29 cellular contexts compared by ENCODE assay signal in the genomic region with DNA sequence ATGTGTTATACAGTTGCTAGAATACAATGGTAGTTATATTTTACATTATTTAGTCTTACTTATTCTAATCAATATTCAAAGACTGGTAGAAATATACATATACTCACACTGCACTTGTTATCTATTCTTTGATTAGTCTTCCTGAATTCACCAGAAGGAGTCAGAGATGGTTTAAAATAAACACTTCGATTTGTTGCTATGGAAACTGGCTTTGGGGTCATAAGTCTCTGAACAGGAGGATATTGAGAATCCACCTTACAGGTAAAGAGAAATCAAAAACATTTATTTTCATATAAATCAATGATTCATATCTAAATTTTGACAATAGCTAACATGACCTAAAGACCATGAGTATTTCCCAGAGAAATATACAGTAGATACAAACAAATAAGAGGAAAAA. TPM values are rescaled to one million over a fixed set of nuclear protein-coding genes. Genes with fewer than 3 reads are reported as not detected.
DNase-seq lines count a peak whose midpoint lies in the region; ATAC-seq and TF ChIP-seq lines count a peak whose summit lies in the region.
"Had no signal": no experiment of that assay in that cellular context is flagged by ENCODE, and none has a peak within 500 bp of the region (broad histone marks: within the 10 kb centered on the region; RNA-seq: fewer than 3 reads in every experiment).

No MANE protein-coding gene starts in this region.

- H3K27ac Mint-ChIP-seq in activated CD4-positive, alpha-beta T cell treated with anti-CD3 and anti-CD28 coated beads, Interleukin-2, amount 10 ng/mL, durations not matched to agents 24 days and 14 days = peak overlapping the region; percentile 43
- no peak overlapping the region for H3K27ac Mint-ChIP-seq in activated CD4-positive, alpha-beta T cell treated with anti-CD3 and anti-CD28 coated beads for 36 hours
- H3K27ac Mint-ChIP-seq in CD8-positive, alpha-beta T cell = peak overlapping the region; percentile 66
- H3K27ac Mint-ChIP-seq in activated CD8-positive, alpha-beta T cell treated with anti-CD3 and anti-CD28 coated beads, Interleukin-2, amount 10 ng/mL, durations not matched to agents 7 days and 5 days = peak overlapping the region; percentile 74
- peak overlapping the region in 6 of 9 donors; percentile 8 to 88 (median 57) for H3K27ac Mint-ChIP-seq in naive thymus-derived CD4-positive, alpha-beta T cell
- H3K27ac Mint-ChIP-seq: activated naive CD4-positive, alpha-beta T cell treated with anti-CD3 and anti-CD28 coated beads for 36 hours had no signal

- H3K36me3 Mint-ChIP-seq in activated CD4-positive, alpha-beta T cell treated with anti-CD3 and anti-CD28 coated beads, Interleukin-2, amount 10 ng/mL, durations not matched to agents 24 days and 14 days (ENCODE audit: low read depth) = peaks cover 73% of the 10 kb centered on the region
- peaks cover 65% of the 10 kb centered on the region for H3K36me3 Mint-ChIP-seq in activated CD4-positive, alpha-beta T cell treated with anti-CD3 and anti-CD28 coated beads for 36 hours (ENCODE audit: low read depth)
- peaks cover 84% of the 10 kb centered on the region for H3K36me3 Mint-ChIP-seq in CD8-positive, alpha-beta T cell
- H3K36me3 Mint-ChIP-seq in activated CD8-positive, alpha-beta T cell treated with anti-CD3 and anti-CD28 coated beads, Interleukin-2, amount 10 ng/mL, durations not matched to agents 7 days and 5 days (ENCODE audit: low read depth) = peaks cover 70% of the 10 kb centered on the region
- H3K36me3 Mint-ChIP-seq in naive thymus-derived CD4-positive, alpha-beta T cell = peaks cover 9 to 63% (median 47%) of the 10 kb centered on the region in 5 donors

- intact Hi-C loops in activated CD4-positive, alpha-beta T cell treated with anti-CD3 and anti-CD28 coated beads, Interleukin-2, amount 10 ng/mL, durations not matched to agents 24 days and 14 days (cut with micrococcal nuclease) = no loop called here
- intact Hi-C loops in activated CD4-positive, alpha-beta T cell treated with anti-CD3 and anti-CD28 coated beads for 36 hours (cut with DNase I, micrococcal nuclease) = loop anchor here in 1 of 2 experiments (2.0 kb wide), 1 partner anchor 26 kb away; no protein-coding TSS in a partner anchor
- intact Hi-C loops in CD8-positive, alpha-beta T cell (cut with DNase I, micrococcal nuclease) = loop anchor here in 1 of 2 experiments (5.0 kb wide), 1 partner anchor 37 kb away; no protein-coding TSS in a partner anchor
- intact Hi-C loops in naive thymus-derived CD4-positive, alpha-beta T cell (cut with micrococcal nuclease) = loop anchor here in 1 of 2 donors (1.0 kb wide), 1 partner anchor 11 kb away; no protein-coding TSS in a partner anchor

- no peak overlapping the region for H3K4me3 ChIP-seq in CD8-positive, alpha-beta T cell (ENCODE audit: low read depth, low read length)
- H3K4me3 ChIP-seq in naive thymus-derived CD4-positive, alpha-beta T cell (ENCODE audit: low read length) = no peak overlapping the region
- H3K4me3 ChIP-seq: A549, ascending aorta, cardiac muscle cell, esophagus muscularis mucosa, right atrium auricular region, testis had no signal

- peaks cover 15% of the 10 kb centered on the region for H3K4me1 ChIP-seq in CD8-positive, alpha-beta T cell (ENCODE audit: insufficient read depth, low read length)
- peaks cover 0 to 13% of the 10 kb centered on the region in 2 donors for H3K4me1 ChIP-seq in naive thymus-derived CD4-positive, alpha-beta T cell (ENCODE audit: control insufficient read depth in 2 of 2, insufficient read depth in 2 of 2, low read length in 2 of 2)
- H3K4me1 ChIP-seq: A549, ascending aorta, esophagus muscularis mucosa, right atrium auricular region, testis had no signal

- CTCF ChIA-PET in activated CD4-positive, alpha-beta T cell treated with anti-CD3 and anti-CD28 coated beads for 36 hours (lab: Charles Lee) = interaction anchor here (0.8 kb wide), 1 partner anchor 259 kb away, joined by 3 read pairs; no protein-coding TSS in a partner anchor
- CTCF ChIA-PET in CD8-positive, alpha-beta T cell (lab: Charles Lee) = interaction anchor here (2.3 kb wide), 1 partner anchor 37 kb away, joined by 6 read pairs; no protein-coding TSS in a partner anchor
- CTCF ChIA-PET in activated CD8-positive, alpha-beta T cell treated with anti-CD3 and anti-CD28 coated beads, Interleukin-2, amount 10 ng/mL, durations not matched to agents 7 days and 5 days (lab: Charles Lee) = interaction anchor here (0.9 kb wide), 1 partner anchor 11 kb away, joined by 3 read pairs; no protein-coding TSS in a partner anchor
- CTCF ChIA-PET in naive thymus-derived CD4-positive, alpha-beta T cell (lab: Charles Lee) = interaction anchor here (0.6 kb wide), 1 partner anchor 81 kb away, joined by 3 read pairs; no protein-coding TSS in a partner anchor

- H3K9me3 Mint-ChIP-seq in activated CD4-positive, alpha-beta T cell treated with anti-CD3 and anti-CD28 coated beads, Interleukin-2, amount 10 ng/mL, durations not matched to agents 24 days and 14 days = no peaks in the 10 kb centered on the region
- H3K9me3 Mint-ChIP-seq in activated CD4-positive, alpha-beta T cell treated with anti-CD3 and anti-CD28 coated beads for 36 hours (ENCODE audit: low read depth) = no peaks in the 10 kb centered on the region
- no peaks in the 10 kb centered on the region for H3K9me3 Mint-ChIP-seq in CD8-positive, alpha-beta T cell
- H3K9me3 Mint-ChIP-seq in activated CD8-positive, alpha-beta T cell treated with anti-CD3 and anti-CD28 coated beads, Interleukin-2, amount 10 ng/mL, durations not matched to agents 7 days and 5 days (ENCODE audit: insufficient read depth) = no peaks in the 10 kb centered on the region
- H3K9me3 Mint-ChIP-seq in naive thymus-derived CD4-positive, alpha-beta T cell = no peaks in the 10 kb centered on the region
- H3K9me3 Mint-ChIP-seq: activated naive CD4-positive, alpha-beta T cell treated with anti-CD3 and anti-CD28 coated beads for 36 hours; activated T-cell treated with anti-CD3 and anti-CD28 coated beads, Interleukin-2, amount 50 U/mL, for 72 hours; endodermal cell; IgD-negative memory B cell had no signal

- H3K36me3 ChIP-seq in CD8-positive, alpha-beta T cell (ENCODE audit: insufficient read depth, low read length) = peaks cover 31% of the 10 kb centered on the region
- H3K36me3 ChIP-seq in naive thymus-derived CD4-positive, alpha-beta T cell (ENCODE audit: control insufficient read depth in 2 of 3, insufficient read depth in 3 of 3, low read length in 3 of 3) = peaks cover 0 to 52% (median 6%) of the 10 kb centered on the region in 3 experiments

- H3K27me3 ChIP-seq in CD8-positive, alpha-beta T cell (ENCODE audit: insufficient read depth, low read length) = no peaks in the 10 kb centered on the region
- H3K27me3 ChIP-seq in naive thymus-derived CD4-positive, alpha-beta T cell (ENCODE audit: control insufficient read depth in 2 of 2, insufficient read depth in 2 of 2, low read length in 2 of 2) = no peaks in the 10 kb centered on the region
- H3K27me3 ChIP-seq: ascending aorta, cardiac muscle cell, esophagus muscularis mucosa, right atrium auricular region, testis had no signal

- no peaks in the 10 kb centered on the region for H3K9me3 ChIP-seq in CD8-positive, alpha-beta T cell (ENCODE audit: low read length)
- no peaks in the 10 kb centered on the region for H3K9me3 ChIP-seq in naive thymus-derived CD4-positive, alpha-beta T cell (ENCODE audit: control insufficient read depth in 2 of 3, low read length in 3 of 3)
- H3K9me3 ChIP-seq: A549, ascending aorta, esophagus muscularis mucosa, right atrium auricular region, testis had no signal

- H3K27me3 Mint-ChIP-seq in activated CD4-positive, alpha-beta T cell treated with anti-CD3 and anti-CD28 coated beads, Interleukin-2, amount 10 ng/mL, durations not matched to agents 24 days and 14 days = no peaks in the 10 kb centered on the region
- H3K27me3 Mint-ChIP-seq in activated CD4-positive, alpha-beta T cell treated with anti-CD3 and anti-CD28 coated beads for 36 hours = no peaks in the 10 kb centered on the region
- H3K27me3 Mint-ChIP-seq in CD8-positive, alpha-beta T cell (ENCODE audit: low read depth) = no peaks in the 10 kb centered on the region
- no peaks in the 10 kb centered on the region for H3K27me3 Mint-ChIP-seq in activated CD8-positive, alpha-beta T cell treated with anti-CD3 and anti-CD28 coated beads, Interleukin-2, amount 10 ng/mL, durations not matched to agents 7 days and 5 days (ENCODE audit: low read depth)
- H3K27me3 Mint-ChIP-seq in naive thymus-derived CD4-positive, alpha-beta T cell = no peaks in the 10 kb centered on the region
- H3K27me3 Mint-ChIP-seq: IgD-negative memory B cell had no signal

- H3K27ac ChIP-seq in CD8-positive, alpha-beta T cell (ENCODE audit: low read depth, low read length) = no peak overlapping the region
- H3K27ac ChIP-seq in naive thymus-derived CD4-positive, alpha-beta T cell (ENCODE audit: low read depth, low read length) = no peak overlapping the region
- H3K27ac ChIP-seq: A549, ascending aorta, cardiac muscle cell, esophagus muscularis mucosa, right atrium auricular region, testis had no signal

- H3K4me1 Mint-ChIP-seq in activated CD4-positive, alpha-beta T cell treated with anti-CD3 and anti-CD28 coated beads, Interleukin-2, amount 10 ng/mL, durations not matched to agents 24 days and 14 days = peaks cover 35% of the 10 kb centered on the region
- peaks cover 19% of the 10 kb centered on the region for H3K4me1 Mint-ChIP-seq in activated CD4-positive, alpha-beta T cell treated with anti-CD3 and anti-CD28 coated beads for 36 hours
- H3K4me1 Mint-ChIP-seq in CD8-positive, alpha-beta T cell (ENCODE audit: low read depth) = peaks cover 27% of the 10 kb centered on the region
- H3K4me1 Mint-ChIP-seq in activated CD8-positive, alpha-beta T cell treated with anti-CD3 and anti-CD28 coated beads, Interleukin-2, amount 10 ng/mL, durations not matched to agents 7 days and 5 days (ENCODE audit: low read depth) = peaks cover 35% of the 10 kb centered on the region
- peaks cover 11 to 34% (median 27%) of the 10 kb centered on the region in 7 donors for H3K4me1 Mint-ChIP-seq in naive thymus-derived CD4-positive, alpha-beta T cell
- H3K4me1 Mint-ChIP-seq: endodermal cell had no signal

- H3K4me3 Mint-ChIP-seq in activated CD4-positive, alpha-beta T cell treated with anti-CD3 and anti-CD28 coated beads, Interleukin-2, amount 10 ng/mL, durations not matched to agents 24 days and 14 days = no peak overlapping the region
- H3K4me3 Mint-ChIP-seq in activated CD4-positive, alpha-beta T cell treated with anti-CD3 and anti-CD28 coated beads for 36 hours = no peak overlapping the region
- H3K4me3 Mint-ChIP-seq in CD8-positive, alpha-beta T cell = no peak overlapping the region
- H3K4me3 Mint-ChIP-seq in activated CD8-positive, alpha-beta T cell treated with anti-CD3 and anti-CD28 coated beads, Interleukin-2, amount 10 ng/mL, durations not matched to agents 7 days and 5 days = no peak overlapping the region
- peak overlapping the region in 1 of 10 donors; percentile 64 for H3K4me3 Mint-ChIP-seq in naive thymus-derived CD4-positive, alpha-beta T cell
- H3K4me3 Mint-ChIP-seq: activated naive CD4-positive, alpha-beta T cell treated with anti-CD3 and anti-CD28 coated beads for 36 hours; activated T-cell treated with anti-CD3 and anti-CD28 coated beads, Interleukin-2, amount 50 U/mL, for 72 hours; endodermal cell had no signal

- DNase-seq in activated CD4-positive, alpha-beta T cell treated with anti-CD3 and anti-CD28 coated beads, Interleukin-2, amount 10 ng/mL, durations not matched to agents 24 days and 14 days = no peak
- no peak for DNase-seq in activated CD4-positive, alpha-beta T cell treated with anti-CD3 and anti-CD28 coated beads for 36 hours
- DNase-seq in CD8-positive, alpha-beta T cell = no peak
- no peak for DNase-seq in activated CD8-positive, alpha-beta T cell treated with anti-CD3 and anti-CD28 coated beads, Interleukin-2, amount 10 ng/mL, durations not matched to agents 7 days and 5 days
- DNase-seq in naive thymus-derived CD4-positive, alpha-beta T cell = no peak
- no peak for DNase-seq in GM19238 (ENCODE audit: insufficient read length, low spot score)
- no peak for DNase-seq in HCEC 1CT
- no peak for DNase-seq in RPMI8226
- DNase-seq: activated CD4-positive, alpha-beta T cell treated with anti-CD3 and anti-CD28 coated beads for 4 hours; activated naive CD4-positive, alpha-beta T cell treated with anti-CD3 and anti-CD28 coated beads for 36 hours; activated T-cell treated with anti-CD3 and anti-CD28 coated beads, Interleukin-2, amount 50 U/mL, for 72 hours; cortex of kidney; endodermal cell; foreskin fibroblast; NCI-H1048; NCI-H1694 treated with DMSO at 0.1 percent for 48 hours; NCI-H2171; NCI-H510A; Right ventricle myocardium superior; small intestine; stimulated activated naive CD8-positive, alpha-beta T cell treated with anti-CD3 and anti-CD28 coated beads, Interleukin-15, Interleukin-2, amounts not matched to agents 100 U/mL and 50 U/mL, for 24 hours; testis had no signal

- ATAC-seq in activated CD4-positive, alpha-beta T cell treated with anti-CD3 and anti-CD28 coated beads for 36 hours = no peak
- no peak for ATAC-seq in CD8-positive, alpha-beta T cell
- ATAC-seq in activated CD8-positive, alpha-beta T cell treated with anti-CD3 and anti-CD28 coated beads, Interleukin-2, amount 10 ng/mL, durations not matched to agents 7 days and 5 days = no peak
- ATAC-seq in naive thymus-derived CD4-positive, alpha-beta T cell = peak; percentile 23
- ATAC-seq: A549; left lobe of liver; stimulated activated naive CD8-positive, alpha-beta T cell treated with anti-CD3 and anti-CD28 coated beads, Interleukin-15, Interleukin-2, amounts not matched to agents 100 U/mL and 50 U/mL, for 24 hours had no signal

- POLR2A ChIA-PET in activated CD4-positive, alpha-beta T cell treated with anti-CD3 and anti-CD28 coated beads for 36 hours (lab: Charles Lee) = no interaction called here
- POLR2A ChIA-PET in CD8-positive, alpha-beta T cell (lab: Charles Lee) = no interaction called here
- POLR2A ChIA-PET in activated CD8-positive, alpha-beta T cell treated with anti-CD3 and anti-CD28 coated beads, Interleukin-2, amount 10 ng/mL, durations not matched to agents 7 days and 5 days (lab: Charles Lee) = no interaction called here
- POLR2A ChIA-PET in naive thymus-derived CD4-positive, alpha-beta T cell (lab: Charles Lee) = no interaction called here

- no peak for TF ChIP-seq CTCF in CD8-positive, alpha-beta T cell (IDR thresholded peaks at IDR 0.05)

RNA-seq across cellular contexts. Expression of gene NUP153, which starts 41.6 kb away (rescaled TPM):
- 108 and 109 TPM in 2 replicates for total RNA-seq in activated CD4-positive, alpha-beta T cell treated with anti-CD3 and anti-CD28 coated beads, Interleukin-2, amount 10 ng/mL, durations not matched to agents 24 days and 14 days
- 10 to 100 TPM; 81.0 to 99.8 TPM for total RNA-seq in activated CD4-positive, alpha-beta T cell treated with anti-CD3 and anti-CD28 coated beads for 36 hours
- total RNA-seq in CD8-positive, alpha-beta T cell = 10 to 100 TPM; 76.4 to 77.7 TPM
- total RNA-seq in activated CD8-positive, alpha-beta T cell treated with anti-CD3 and anti-CD28 coated beads, Interleukin-2, amount 10 ng/mL, durations not matched to agents 7 days and 5 days = 10 to 100 TPM; 72.2 to 73.6 TPM
- 10 to 100 TPM; 47.7 to 90.9 (median 53.0) TPM for total RNA-seq in naive thymus-derived CD4-positive, alpha-beta T cell
- polyA plus RNA-seq in naive thymus-derived CD4-positive, alpha-beta T cell = 1 to 10 TPM; 2.5 to 6.5 TPM
